In the genomic region with DNA sequence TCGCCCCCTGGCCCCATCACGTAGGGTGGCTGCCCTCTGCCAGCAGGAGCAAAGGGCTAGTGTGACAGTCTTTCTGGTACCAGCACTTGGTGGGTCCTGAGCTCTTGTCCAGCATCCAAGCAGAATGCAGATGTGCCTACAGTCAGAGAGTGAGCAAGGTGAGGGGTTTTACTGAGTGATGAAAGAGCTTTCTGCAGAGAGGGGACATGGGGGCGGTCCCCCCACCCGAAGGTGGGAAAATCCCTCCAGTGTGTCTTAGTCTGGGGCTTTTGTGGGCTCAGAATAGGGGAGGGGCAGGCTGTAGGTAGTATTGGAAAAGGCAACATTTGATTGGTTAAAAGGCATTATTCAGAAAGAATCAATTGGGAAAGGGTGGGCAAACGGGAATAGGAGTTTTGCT, we compare ENCODE assay signal across 1 cellular context.
TF ChIP-seq lines count a peak whose summit lies in the region.

No MANE protein-coding gene starts in this region.

TF ChIP-seq in IMR-90, 13 proteins besides CTCF, POLR2A, EP300 and RAD21 (continued from another document):
- TF ChIP-seq, protein P1, sequence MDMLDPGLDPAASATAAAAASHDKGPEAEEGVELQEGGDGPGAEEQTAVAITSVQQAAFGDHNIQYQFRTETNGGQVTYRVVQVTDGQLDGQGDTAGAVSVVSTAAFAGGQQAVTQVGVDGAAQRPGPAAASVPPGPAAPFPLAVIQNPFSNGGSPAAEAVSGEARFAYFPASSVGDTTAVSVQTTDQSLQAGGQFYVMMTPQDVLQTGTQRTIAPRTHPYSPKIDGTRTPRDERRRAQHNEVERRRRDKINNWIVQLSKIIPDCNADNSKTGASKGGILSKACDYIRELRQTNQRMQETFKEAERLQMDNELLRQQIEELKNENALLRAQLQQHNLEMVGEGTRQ (IDR thresholded peaks at IDR 0.05; ENCODE audit: low read depth, low read length): no peak
- TF ChIP-seq RFX5 (IDR thresholded peaks at IDR 0.05; ENCODE audit: low read depth, low read length): no peak
- TF ChIP-seq, protein P2, sequence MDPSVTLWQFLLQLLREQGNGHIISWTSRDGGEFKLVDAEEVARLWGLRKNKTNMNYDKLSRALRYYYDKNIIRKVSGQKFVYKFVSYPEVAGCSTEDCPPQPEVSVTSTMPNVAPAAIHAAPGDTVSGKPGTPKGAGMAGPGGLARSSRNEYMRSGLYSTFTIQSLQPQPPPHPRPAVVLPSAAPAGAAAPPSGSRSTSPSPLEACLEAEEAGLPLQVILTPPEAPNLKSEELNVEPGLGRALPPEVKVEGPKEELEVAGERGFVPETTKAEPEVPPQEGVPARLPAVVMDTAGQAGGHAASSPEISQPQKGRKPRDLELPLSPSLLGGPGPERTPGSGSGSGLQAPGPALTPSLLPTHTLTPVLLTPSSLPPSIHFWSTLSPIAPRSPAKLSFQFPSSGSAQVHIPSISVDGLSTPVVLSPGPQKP (IDR thresholded peaks at IDR 0.05; ENCODE audit: borderline replicate concordance, low read depth, low read length): no peak
- TF ChIP-seq MAFK (IDR thresholded peaks at IDR 0.05; ENCODE audit: low read depth, low read length): no peak
- TF ChIP-seq SMC3 (IDR thresholded peaks at IDR 0.05; ENCODE audit: low read depth, low read length): no peak
- no peak for TF ChIP-seq MXI1 (IDR thresholded peaks at IDR 0.05; ENCODE audit: borderline replicate concordance, low read depth, low read length)
- no peak for TF ChIP-seq BHLHE40 (IDR thresholded peaks at IDR 0.05; ENCODE audit: low read depth, low read length)
- no peak for TF ChIP-seq CHD1 (IDR thresholded peaks at IDR 0.05; ENCODE audit: low read depth, low read length)
- TF ChIP-seq CEBPB (IDR thresholded peaks at IDR 0.05; ENCODE audit: low read depth, low read length): no peak
- no peak for TF ChIP-seq MAZ (IDR thresholded peaks at IDR 0.05; ENCODE audit: borderline replicate concordance, low read depth, low read length)
- no peak for TF ChIP-seq FOS (IDR thresholded peaks at IDR 0.05; ENCODE audit: low read depth, low read length)
- TF ChIP-seq RCOR1 (IDR thresholded peaks at IDR 0.05; ENCODE audit: insufficient replicate concordance, low read length): no peak
TF ChIP-seq in IMR-90: peak in this region for 0.
